In the genomic region with DNA sequence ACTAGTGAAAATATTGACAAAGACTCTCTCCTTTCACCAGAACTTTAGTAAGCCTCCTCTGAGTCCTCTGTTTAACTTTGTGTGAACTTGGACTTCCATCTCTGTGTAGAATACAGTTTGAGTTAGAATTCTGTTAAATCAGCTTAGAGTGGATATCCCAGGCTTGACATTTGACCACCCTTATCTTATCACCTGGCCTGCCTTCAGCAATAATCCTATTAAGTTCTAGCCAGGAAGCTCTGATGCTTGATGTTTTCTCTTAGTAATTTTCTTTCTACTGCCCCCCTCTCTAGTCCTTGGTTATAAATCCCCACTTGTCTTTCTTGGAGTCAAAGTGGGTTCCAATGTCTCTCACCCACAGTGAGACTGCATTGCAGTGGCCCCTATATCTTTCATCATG, we compare ENCODE assay signal across 21 cellular contexts.
DNase-seq lines count a peak whose midpoint lies in the region; FAIRE-seq and TF ChIP-seq lines count a peak whose summit lies in the region.
"Had no signal": no experiment of that assay in that cellular context is flagged by ENCODE, and none has a peak within 500 bp of the region (broad histone marks: within the 10 kb centered on the region; RNA-seq: fewer than 3 reads in every experiment).

No MANE protein-coding gene starts in this region.

- H3K18ac ChIP-seq in mesendoderm (ENCODE audit: low read length), result no peak overlapping the region

- no peaks in the 10 kb centered on the region for H3K4me1 ChIP-seq in mesendoderm (ENCODE audit: control insufficient read depth, low read depth, low read length)
- H3K4me1 ChIP-seq: A549; BE2C; BLaER1 treated with 17β-estradiol and CSF1 and Interleukin-3, amounts not matched to agents 10 nM and 100 nM had no signal

- H4K8ac ChIP-seq in mesendoderm (ENCODE audit: low read depth, low read length), result no peak overlapping the region

- TF ChIP-seq CTCF in D721Med (IDR thresholded peaks at IDR 0.05; ENCODE audit: insufficient read depth, missing control alignments), result no peak

- H4K5ac ChIP-seq in mesendoderm (ENCODE audit: low read length), result no peak overlapping the region

- H3K4me3 ChIP-seq in mesendoderm (ENCODE audit: low read length), result no peak overlapping the region
- H3K4me3 ChIP-seq: A549; BLaER1 treated with 17β-estradiol and CSF1 and Interleukin-3, amounts not matched to agents 10 nM and 100 nM had no signal

- no peak overlapping the region for H3K4me2 ChIP-seq in mesendoderm (ENCODE audit: low read length)
- H3K4me2 ChIP-seq: A549; BLaER1 treated with 17β-estradiol and CSF1 and Interleukin-3, amounts not matched to agents 10 nM and 100 nM had no signal

- no peak overlapping the region for H2BK15ac ChIP-seq in mesendoderm (replicated peaks; ENCODE audit: low read depth)

- H3K27me3 ChIP-seq in mesendoderm (ENCODE audit: insufficient read depth, low read length, poor library complexity), result no peaks in the 10 kb centered on the region
- H3K27me3 ChIP-seq: BE2C; BLaER1 treated with 17β-estradiol and CSF1 and Interleukin-3, amounts not matched to agents 10 nM and 100 nM had no signal

- no peak overlapping the region for H3K56ac ChIP-seq in mesendoderm (ENCODE audit: low read length)

- H3K27ac ChIP-seq in mesendoderm (ENCODE audit: low read depth, low read length), result no peak overlapping the region
- H3K27ac ChIP-seq: 22Rv1; A549; BLaER1 treated with 17β-estradiol and CSF1 and Interleukin-3, amounts not matched to agents 10 nM and 100 nM had no signal

- H2BK5ac ChIP-seq in mesendoderm (ENCODE audit: low read length), result no peak overlapping the region

- no peak for DNase-seq in D721Med (ENCODE audit: insufficient read length, low spot score)
- peak; percentile 67 for DNase-seq in NCI-H82 treated with DMSO at 0.1 percent for 48 hours (lab: John Stamatoyannopoulos, UW; ENCODE audit: unreplicated experiment)
- peak; percentile 61 for DNase-seq in SK-N-DZ (ENCODE audit: low spot score)
- DNase-seq in mesendoderm, result peak; percentile 79
- no peak for DNase-seq in 8988T
- DNase-seq in OCI-M1 (lab: John Stamatoyannopoulos, UW), result no peak
- no peak for DNase-seq in stimulated activated naive CD4-positive, alpha-beta T cell (lab: John Stamatoyannopoulos, UW)
- DNase-seq: ACHN; AML-193; BE2C; CD4-positive, alpha-beta T cell; CD8-positive, alpha-beta memory T cell; DND-41; H7; HCEC 1CT had no signal

- no peaks in the 10 kb centered on the region for H3K79me2 ChIP-seq in mesendoderm (ENCODE audit: control insufficient read depth, insufficient read depth, low read length)

- H3K36me3 ChIP-seq in mesendoderm (ENCODE audit: control insufficient read depth, insufficient read depth, low read length), result no peaks in the 10 kb centered on the region
- H3K36me3 ChIP-seq: BE2C; BLaER1 treated with 17β-estradiol and CSF1 and Interleukin-3, amounts not matched to agents 10 nM and 100 nM had no signal

- no peak overlapping the region for H3K23ac ChIP-seq in mesendoderm (ENCODE audit: low read length)

- no peak overlapping the region for H3K9ac ChIP-seq in mesendoderm (ENCODE audit: low read length)
- H3K9ac ChIP-seq: BLaER1 treated with 17β-estradiol and CSF1 and Interleukin-3, amounts not matched to agents 10 nM and 100 nM had no signal

- no peak overlapping the region for H2AK5ac ChIP-seq in mesendoderm (ENCODE audit: low read length)

- FAIRE-seq in D721Med (lab: Jason Lieb, UNC), result peak; percentile 69
- FAIRE-seq: A549, G401.6, GM12892, H1 had no signal

- H3K4ac ChIP-seq in mesendoderm (ENCODE audit: low read depth, low read length), result no peak overlapping the region

- no peaks in the 10 kb centered on the region for H3K79me1 ChIP-seq in mesendoderm (ENCODE audit: low read length)

- H2BK120ac ChIP-seq in mesendoderm (ENCODE audit: low read depth, low read length), result no peak overlapping the region

Comparison
In these comparisons a context has a peak if more than half of its experiments do, and no peak if none do; other contexts are left out.
1. DNase-seq: peak in NCI-H82 treated with DMSO at 0.1 percent for 48 hours (single experiment), SK-N-DZ (single experiment) and mesendoderm (single experiment); none in D721Med (single experiment), 8988T (single experiment), OCI-M1 (single experiment) and stimulated activated naive CD4-positive, alpha-beta T cell (0 of 6).